In the genomic region with DNA sequence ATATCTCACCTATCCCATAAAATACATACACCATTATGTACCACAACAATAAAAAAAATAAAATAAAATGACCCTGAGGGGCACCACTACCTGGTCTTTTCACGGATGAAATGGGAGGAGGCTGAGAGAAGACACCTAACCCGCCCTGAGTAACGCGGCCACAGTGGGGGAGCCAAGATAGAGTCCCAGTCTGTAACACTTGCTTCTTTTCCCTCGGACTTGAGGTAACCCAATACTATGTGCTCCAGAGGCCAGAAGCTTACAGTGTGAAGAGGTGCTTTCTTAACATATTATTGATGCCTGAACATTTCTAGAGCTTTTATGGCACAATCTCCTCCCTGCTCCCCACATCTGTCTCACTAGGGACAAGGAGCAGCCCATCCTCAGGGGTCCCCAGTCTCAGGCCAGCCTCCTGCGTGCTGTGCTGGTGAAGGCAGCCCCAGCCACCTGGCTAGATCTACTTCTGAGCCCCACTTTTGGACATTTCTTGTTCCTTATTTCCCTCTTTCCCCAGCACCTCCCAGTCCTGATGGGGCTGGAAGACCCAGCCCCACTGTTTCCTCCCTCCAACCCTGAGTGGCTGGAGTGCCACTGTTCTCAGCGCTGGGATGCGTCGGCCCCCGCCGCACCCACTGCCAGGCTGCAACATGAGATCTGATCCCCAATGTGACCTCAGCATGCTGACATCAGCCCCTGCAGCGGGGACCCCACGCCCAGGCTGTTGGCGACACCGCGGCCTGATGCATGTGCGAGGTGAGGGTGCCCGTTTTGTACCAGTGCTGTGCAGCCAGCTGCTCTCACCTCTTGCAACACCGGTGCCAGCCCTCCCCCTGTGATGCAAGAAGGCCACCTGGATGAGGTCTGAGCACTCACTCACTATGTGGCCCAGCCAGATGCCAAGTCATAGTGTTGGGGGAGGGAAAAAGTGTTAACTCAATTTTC, we compare ENCODE assay signal across 17 cellular contexts.
DNase-seq lines count a peak whose midpoint lies in the region; ATAC-seq and TF ChIP-seq lines count a peak whose summit lies in the region.
"Had no signal": no experiment of that assay in that cellular context is flagged by ENCODE, and none has a peak within 500 bp of the region (broad histone marks: within the 10 kb centered on the region; RNA-seq: fewer than 3 reads in every experiment).

No MANE protein-coding gene starts in this region.

- TF ChIP-seq CTCF in endodermal cell (conservative IDR thresholded peaks at IDR 0.05), result no peak
- TF ChIP-seq CTCF in parathyroid adenoma (IDR thresholded peaks at IDR 0.05), result no peak
- no peak for TF ChIP-seq CTCF in GM13977 (IDR thresholded peaks at IDR 0.05; ENCODE audit: extremely low read depth, insufficient read depth, missing control alignments)

- ATAC-seq in HG03378 (IDR thresholded peaks at IDR 0.05; ENCODE audit: unreplicated experiment), result no peak

- H3K9me3 Mint-ChIP-seq in endodermal cell, result no peaks in the 10 kb centered on the region
- H3K9me3 Mint-ChIP-seq: activated T-helper 2 cell treated with anti-CD3 and anti-CD28 coated beads, Interferon-gamma antibody, Interleukin-2, Interleukin-4, amounts not matched to agents 10 μg/mL and 5 μg/mL and 100 μg/mL, durations not matched to agents 14 hours and 24 hours and 36 hours had no signal

- no peak overlapping the region for H3K4me2 ChIP-seq in parathyroid adenoma (ENCODE audit: low read length)

- H3K4me1 ChIP-seq in HUES64 (ENCODE audit: insufficient read depth, low read length) (peaks cover 50% of the 10 kb centered on the region), endodermal cell (ENCODE audit: control insufficient read depth, insufficient read depth, low read length) (no peaks in the 10 kb centered on the region), parathyroid adenoma (peaks cover 17% of the 10 kb centered on the region)
- H3K4me1 ChIP-seq: pancreas, stomach had no signal

- H2AFZ ChIP-seq in parathyroid adenoma, result peak overlapping the region; percentile 45

- no peaks in the 10 kb centered on the region for H3K79me2 ChIP-seq in parathyroid adenoma

- no peaks in the 10 kb centered on the region for H3K9me3 ChIP-seq in HUES64 (ENCODE audit: insufficient read depth, low read depth, low read length)
- peaks cover 7% of the 10 kb centered on the region for H3K9me3 ChIP-seq in endodermal cell (ENCODE audit: control insufficient read depth, low read length)
- H3K9me3 ChIP-seq in parathyroid adenoma (ENCODE audit: control insufficient read depth, low read length), result no peaks in the 10 kb centered on the region
- H3K9me3 ChIP-seq: pancreas, stomach had no signal

- in situ Hi-C loops in GM13977 (cut with MboI; ENCODE audit: low pct_unique_long_range_greater_than_20kb, low sequenced_read_pairs, unreplicated experiment), result loop anchor here (25.0 kb wide), 1 partner anchor 274 kb away; no protein-coding TSS in a partner anchor

- DNase-seq in NCI-H345 treated with DMSO at 0.1 percent for 48 hours (lab: John Stamatoyannopoulos, UW; ENCODE audit: unreplicated experiment) (peak; percentile 43), endodermal cell (peak; percentile 51), GM13977 (ENCODE audit: low spot score) (no peak), LoVo (ENCODE audit: low spot score) (no peak)
- DNase-seq: activated CD8-positive, alpha-beta memory T cell treated with anti-CD3 and anti-CD28 coated beads for 24 hours; amniotic stem cell; cerebellar nuclear complex; DMS79; HCEC 1CT; KG1; NCI-H1694; stomach had no signal

- H3K4me3 ChIP-seq in HUES64 (ENCODE audit: low read length), result no peak overlapping the region; the same call in 1 of the 2 replicates
- no peak overlapping the region for H3K4me3 ChIP-seq in endodermal cell (ENCODE audit: low read length)
- H3K4me3 ChIP-seq in parathyroid adenoma (ENCODE audit: low read depth, low read length), result no peak overlapping the region
- H3K4me3 ChIP-seq: pancreas, stomach had no signal

- 77% methylated on average over 19 of the region's 19 CpGs for WGBS in HUES64
- 79 to 80% methylated on average over 13 to 19 of the region's 19 CpGs for WGBS in endodermal cell (ENCODE audit: insufficient coverage in 1 of 2, insufficient read length in 1 of 2), 2 experiments

- H3K4me1 Mint-ChIP-seq in endodermal cell, result peaks cover 34% of the 10 kb centered on the region

- no peaks in the 10 kb centered on the region for H3K36me3 ChIP-seq in HUES64 (ENCODE audit: insufficient read depth, low read length)
- H3K36me3 ChIP-seq in endodermal cell (ENCODE audit: control insufficient read depth, insufficient read depth, low read length), result no peaks in the 10 kb centered on the region
- H3K36me3 ChIP-seq in parathyroid adenoma (ENCODE audit: control insufficient read depth, insufficient read depth, low read length), result no peaks in the 10 kb centered on the region
- H3K36me3 ChIP-seq: pancreas, stomach had no signal

- H3K27me3 ChIP-seq in HUES64 (ENCODE audit: insufficient read depth, low read length), result no peaks in the 10 kb centered on the region
- H3K27me3 ChIP-seq in endodermal cell (ENCODE audit: control insufficient read depth, insufficient read depth, low read length, poor library complexity, severe bottlenecking), result no peaks in the 10 kb centered on the region
- no peaks in the 10 kb centered on the region for H3K27me3 ChIP-seq in parathyroid adenoma (ENCODE audit: control insufficient read depth, insufficient read depth, low read length)
- H3K27me3 ChIP-seq: pancreas, stomach had no signal

- no peak overlapping the region for H3K27ac Mint-ChIP-seq in endodermal cell
- H3K27ac Mint-ChIP-seq: activated T-helper 2 cell treated with anti-CD3 and anti-CD28 coated beads, Interferon-gamma antibody, Interleukin-2, Interleukin-4, amounts not matched to agents 10 μg/mL and 5 μg/mL and 100 μg/mL, durations not matched to agents 14 hours and 24 hours and 36 hours had no signal

- H3K9ac ChIP-seq in HUES64 (ENCODE audit: low read depth, low read length) (peak overlapping the region; percentile 42; the same call in 1 of the 2 replicates), endodermal cell (ENCODE audit: extremely low read depth, low read length, poor library complexity, severe bottlenecking) (no peak overlapping the region), parathyroid adenoma (no peak overlapping the region)

- H3K4me3 Mint-ChIP-seq in endodermal cell, result no peak overlapping the region

- H3K27me3 Mint-ChIP-seq in endodermal cell (ENCODE audit: insufficient read depth), result no peaks in the 10 kb centered on the region

- H3K36me3 Mint-ChIP-seq in endodermal cell (ENCODE audit: low read depth), result no peaks in the 10 kb centered on the region

- H3K27ac ChIP-seq in HUES64 (ENCODE audit: low read depth, low read length), result peak overlapping the region; percentile 50; the same call in 1 of the 2 replicates
- H3K27ac ChIP-seq in endodermal cell (ENCODE audit: low read depth, low read length), result no peak overlapping the region
- peak overlapping the region; percentile 61 for H3K27ac ChIP-seq in parathyroid adenoma
- H3K27ac ChIP-seq: pancreas, stomach had no signal

Comparison
In these comparisons a context has a peak if more than half of its experiments do, and no peak if none do; other contexts are left out.
1. DNase-seq: peak in NCI-H345 treated with DMSO at 0.1 percent for 48 hours (single experiment) and endodermal cell (single experiment); none in GM13977 (single experiment) and LoVo (single experiment).